Comparison of ENCODE assay signal across 22 cellular contexts in genomic region chr11:35056391-35057093, GRCh38.
DNase-seq lines count a peak whose midpoint lies in the region; ATAC-seq, FAIRE-seq and TF ChIP-seq lines count a peak whose summit lies in the region.
"Had no signal": no experiment of that assay in that cellular context is flagged by ENCODE, and none has a peak within 500 bp of the region (broad histone marks: within the 10 kb centered on the region; RNA-seq: fewer than 3 reads in every experiment).

No MANE protein-coding gene starts in this region.

- H3K4me1 Mint-ChIP-seq in activated naive CD8-positive, alpha-beta T cell (ENCODE audit: low read depth): peaks cover 53% of the 10 kb centered on the region
- H3K4me1 Mint-ChIP-seq in activated naive CD8-positive, alpha-beta T cell treated with anti-CD3 and anti-CD28 coated beads for 36 hours: peaks cover 33% of the 10 kb centered on the region
- H3K4me1 Mint-ChIP-seq in activated T-helper 17 cell treated with anti-CD3 and anti-CD28 coated beads, Interleukin-2, amount 50 U/mL, for 72 hours: peaks cover 26% of the 10 kb centered on the region
- H3K4me1 Mint-ChIP-seq: mesothelial cell of epicardium had no signal

- TF ChIP-seq EP300 in stomach (IDR thresholded peaks at IDR 0.05): no peak

- TF ChIP-seq CTCF in foreskin keratinocyte (conservative IDR thresholded peaks at IDR 0.05): no peak
- TF ChIP-seq CTCF in stomach (IDR thresholded peaks at IDR 0.05): no peak

- DNase-seq in activated naive CD8-positive, alpha-beta T cell treated with anti-CD3 and anti-CD28 coated beads for 36 hours: no peak
- peak; percentile 92 to 98 for DNase-seq in foreskin keratinocyte
- no peak for DNase-seq in central memory CD4-positive, alpha-beta T cell
- DNase-seq in H54 (ENCODE audit: insufficient read length, low spot score): no peak
- no peak for DNase-seq in stomach
- no peak for DNase-seq in activated CD8-positive, alpha-beta memory T cell treated with anti-CD3 and anti-CD28 coated beads, Interleukin-2, amount 50 U/mL, for 48 hours
- DNase-seq: activated CD8-positive, alpha-beta T cell treated with anti-CD3 and anti-CD28 coated beads, Interleukin-2, amount 10 ng/mL, durations not matched to agents 7 days and 5 days; activated T-cell treated with anti-CD3 and anti-CD28 coated beads, Interleukin-2, amount 50 U/mL, for 72 hours; CD4-positive, CD25-positive, alpha-beta regulatory T cell; GOT3; MV-4-11; NCI-H2029 treated with DMSO at 0.1 percent for 48 hours; NCI-H524; SIG-M5; stimulated activated CD4-positive, alpha-beta T cell treated with anti-CD3 and anti-CD28 coated beads, Interleukin-12 subunit alpha, Interleukin-12 subunit beta, amount 100 ng/mL, for 4 hours; T-helper 2 cell; thyroid gland had no signal

- TF ChIP-seq POLR2A in H54 (IDR thresholded peaks at IDR 0.05; ENCODE audit: low read depth, low read length) (no peak), stomach (IDR thresholded peaks at IDR 0.05) (no peak)

- H3K27me3 ChIP-seq in foreskin keratinocyte (no peaks in the 10 kb centered on the region), stomach (no peaks in the 10 kb centered on the region)
- H3K27me3 ChIP-seq: hepatocyte, thyroid gland had no signal

- H3K9me3 ChIP-seq in stomach: no peaks in the 10 kb centered on the region
- H3K9me3 ChIP-seq: thyroid gland had no signal

- H3K4me1 ChIP-seq in foreskin keratinocyte (peaks cover 20% of the 10 kb centered on the region), stomach (no peaks in the 10 kb centered on the region)
- H3K4me1 ChIP-seq: A549, thyroid gland had no signal

- peaks cover 7% of the 10 kb centered on the region for H3K9me3 Mint-ChIP-seq in activated naive CD8-positive, alpha-beta T cell (ENCODE audit: low read depth)
- peaks cover 29% of the 10 kb centered on the region for H3K9me3 Mint-ChIP-seq in activated naive CD8-positive, alpha-beta T cell treated with anti-CD3 and anti-CD28 coated beads for 36 hours
- peaks cover 6% of the 10 kb centered on the region for H3K9me3 Mint-ChIP-seq in activated T-helper 17 cell treated with anti-CD3 and anti-CD28 coated beads, Interleukin-2, amount 50 U/mL, for 72 hours

- H3K36me3 ChIP-seq in stomach: no peaks in the 10 kb centered on the region
- H3K36me3 ChIP-seq: thyroid gland had no signal

- H3K36me3 Mint-ChIP-seq in activated naive CD8-positive, alpha-beta T cell: peaks cover 10% of the 10 kb centered on the region
- H3K36me3 Mint-ChIP-seq in activated naive CD8-positive, alpha-beta T cell treated with anti-CD3 and anti-CD28 coated beads for 36 hours: peaks cover 26% of the 10 kb centered on the region
- H3K36me3 Mint-ChIP-seq in activated T-helper 17 cell treated with anti-CD3 and anti-CD28 coated beads, Interleukin-2, amount 50 U/mL, for 72 hours (ENCODE audit: low read depth): peaks cover 8% of the 10 kb centered on the region
- H3K36me3 Mint-ChIP-seq: mesothelial cell of epicardium had no signal

- ATAC-seq in activated T-helper 17 cell treated with anti-CD3 and anti-CD28 coated beads, Interleukin-2, amount 50 U/mL, for 72 hours (replicated peaks): no peak
- peak; percentile 86 for ATAC-seq in foreskin keratinocyte
- ATAC-seq: A549; activated CD8-positive, alpha-beta T cell treated with anti-CD3 and anti-CD28 coated beads, Interleukin-2, amount 10 ng/mL, durations not matched to agents 7 days and 5 days; activated T-cell treated with anti-CD3 and anti-CD28 coated beads, Interleukin-2, amount 50 U/mL, for 72 hours had no signal

- H3K4me3 ChIP-seq in stomach: no peak overlapping the region
- H3K4me3 ChIP-seq: A549, hepatocyte, thyroid gland had no signal

- peak overlapping the region; percentile 23 for H3K27ac Mint-ChIP-seq in activated naive CD8-positive, alpha-beta T cell
- no peak overlapping the region for H3K27ac Mint-ChIP-seq in activated naive CD8-positive, alpha-beta T cell treated with anti-CD3 and anti-CD28 coated beads for 36 hours
- no peak overlapping the region for H3K27ac Mint-ChIP-seq in activated T-helper 17 cell treated with anti-CD3 and anti-CD28 coated beads, Interleukin-2, amount 50 U/mL, for 72 hours
- H3K27ac Mint-ChIP-seq: activated T-cell treated with anti-CD3 and anti-CD28 coated beads, Interleukin-2, amount 50 U/mL, for 72 hours; mesothelial cell of epicardium had no signal

- peak overlapping the region; percentile 66 for H3K27ac ChIP-seq in foreskin keratinocyte
- no peak overlapping the region for H3K27ac ChIP-seq in stomach
- H3K27ac ChIP-seq: hepatocyte, thyroid gland had no signal

- WGBS in stomach, 5 donors: 58 to 100% (median 88%) methylated on average over 1 of the region's 1 CpG

- FAIRE-seq in H54 (lab: Jason Lieb, UNC): no peak
- FAIRE-seq: A549 had no signal

- no peak overlapping the region for H3K4me3 Mint-ChIP-seq in activated naive CD8-positive, alpha-beta T cell
- no peak overlapping the region for H3K4me3 Mint-ChIP-seq in activated naive CD8-positive, alpha-beta T cell treated with anti-CD3 and anti-CD28 coated beads for 36 hours
- H3K4me3 Mint-ChIP-seq in activated T-helper 17 cell treated with anti-CD3 and anti-CD28 coated beads, Interleukin-2, amount 50 U/mL, for 72 hours: peak overlapping the region; percentile 1
- H3K4me3 Mint-ChIP-seq: activated CD8-positive, alpha-beta T cell treated with anti-CD3 and anti-CD28 coated beads, Interleukin-2, amount 10 ng/mL, durations not matched to agents 7 days and 5 days; activated T-cell treated with anti-CD3 and anti-CD28 coated beads, Interleukin-2, amount 50 U/mL, for 72 hours; mesothelial cell of epicardium had no signal

- intact Hi-C loops in stomach (cut with DNase I; ENCODE audit: low total_unique reads): no loop called here

- H3K27me3 Mint-ChIP-seq in activated naive CD8-positive, alpha-beta T cell: no peaks in the 10 kb centered on the region
- no peaks in the 10 kb centered on the region for H3K27me3 Mint-ChIP-seq in activated naive CD8-positive, alpha-beta T cell treated with anti-CD3 and anti-CD28 coated beads for 36 hours
- no peaks in the 10 kb centered on the region for H3K27me3 Mint-ChIP-seq in activated T-helper 17 cell treated with anti-CD3 and anti-CD28 coated beads, Interleukin-2, amount 50 U/mL, for 72 hours
- H3K27me3 Mint-ChIP-seq: CD4-positive, CD25-positive, alpha-beta regulatory T cell had no signal

Comparison
In these comparisons a context has a peak if more than half of its experiments do, and no peak if none do; other contexts are left out.
1. DNase-seq: peak in foreskin keratinocyte (2 of 2); none in activated naive CD8-positive, alpha-beta T cell treated with anti-CD3 and anti-CD28 coated beads for 36 hours (single experiment), central memory CD4-positive, alpha-beta T cell (single experiment), H54 (single experiment), stomach (single experiment) and activated CD8-positive, alpha-beta memory T cell treated with anti-CD3 and anti-CD28 coated beads, Interleukin-2, amount 50 U/mL, for 48 hours (single experiment).